9 cellular contexts compared by ENCODE assay signal in the genomic region with DNA sequence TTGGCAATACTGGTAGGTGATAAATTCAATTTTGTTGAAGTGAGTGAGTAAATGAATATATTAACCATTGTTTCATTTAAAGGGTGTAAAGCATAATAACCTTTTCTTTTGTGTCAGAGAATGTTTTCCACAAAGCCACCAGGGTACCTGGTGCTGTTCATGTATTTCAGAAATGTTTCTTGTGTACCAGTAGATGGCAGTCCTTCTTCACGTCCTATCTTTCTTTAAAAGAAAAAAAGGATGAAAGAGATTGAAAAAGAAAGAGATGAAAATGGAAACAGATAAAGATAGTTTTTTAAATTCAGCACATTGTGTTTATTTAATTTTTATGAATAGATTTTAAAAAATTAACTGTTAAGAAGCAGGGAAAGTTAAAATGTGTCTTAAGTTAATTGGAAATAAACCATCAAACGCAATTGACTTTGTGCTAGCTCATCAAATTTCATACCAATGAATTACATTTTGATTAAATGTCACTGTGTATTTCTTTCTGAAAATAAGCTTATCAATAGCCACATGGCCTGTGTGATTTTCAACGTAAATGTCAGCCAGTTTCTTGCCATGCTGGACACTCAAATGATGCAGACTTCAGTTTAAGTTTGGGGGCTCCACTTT.
A peak's percentile ranks its signal among the peaks of the same experiment; 100 is the strongest.
DNase-seq lines count a peak whose midpoint lies in the region; ATAC-seq and TF ChIP-seq lines count a peak whose summit lies in the region.
"Had no signal": no experiment of that assay in that cellular context is flagged by ENCODE, and none has a peak within 500 bp of the region (broad histone marks: within the 10 kb centered on the region; RNA-seq: fewer than 3 reads in every experiment).

No MANE protein-coding gene starts in this region.

- no peaks in the 10 kb centered on the region for H3K36me3 Mint-ChIP-seq in CD4-positive, alpha-beta T cell (ENCODE audit: low read depth)

- H3K4me3 Mint-ChIP-seq in CD4-positive, alpha-beta T cell: no peak overlapping the region
- H3K4me3 Mint-ChIP-seq: activated naive CD8-positive, alpha-beta T cell had no signal

- H3K27ac ChIP-seq in left ventricle myocardium inferior (replicated peaks) (no peak overlapping the region), right cardiac atrium (ENCODE audit: low read length) (no peak overlapping the region), liver (ENCODE audit: low read depth in 1 of 2, low read length in 2 of 2) (no peak overlapping the region)
- H3K27ac ChIP-seq in CD4-positive, alpha-beta T cell (ENCODE audit: low read depth, low read length): no peak overlapping the region

- ATAC-seq in right cardiac atrium: no peak
- no peak for ATAC-seq in CD4-positive, alpha-beta T cell (ENCODE audit: poor library complexity)
- ATAC-seq in GM21367 (IDR thresholded peaks at IDR 0.05; ENCODE audit: unreplicated experiment): no peak

- peaks cover 5% of the 10 kb centered on the region for H3K27me3 Mint-ChIP-seq in CD4-positive, alpha-beta T cell

- TF ChIP-seq CTCF in left ventricle myocardium inferior (IDR thresholded peaks at IDR 0.05; ENCODE audit: borderline replicate concordance) (peak; percentile 72), liver (IDR thresholded peaks at IDR 0.05; ENCODE audit: low read depth, low read length, missing input control) (peak; percentile 58)
- TF ChIP-seq CTCF in CD4-positive, alpha-beta T cell (IDR thresholded peaks at IDR 0.05): no peak

- POLR2A ChIA-PET in CD4-positive, alpha-beta T cell (lab: Charles Lee): no interaction called here

- WGBS in right cardiac atrium: 43% methylated on average over 3 of the region's 3 CpGs
- 21% methylated on average over 3 of the region's 3 CpGs for WGBS in liver

- H3K9me3 ChIP-seq in left ventricle myocardium inferior (replicated peaks): no peaks in the 10 kb centered on the region
- H3K9me3 ChIP-seq in right cardiac atrium (ENCODE audit: control insufficient read depth, low read length): no peaks in the 10 kb centered on the region
- no peaks in the 10 kb centered on the region for H3K9me3 ChIP-seq in adipocyte (ENCODE audit: control insufficient read depth, low read length)
- H3K9me3 ChIP-seq in liver (ENCODE audit: control insufficient read depth in 4 of 4, low read length in 3 of 4): no peaks in the 10 kb centered on the region
- H3K9me3 ChIP-seq in CD4-positive, alpha-beta T cell (ENCODE audit: control insufficient read depth, low read length): no peaks in the 10 kb centered on the region

- no peaks in the 10 kb centered on the region for H3K4me1 ChIP-seq in left ventricle myocardium inferior
- H3K4me1 ChIP-seq in right cardiac atrium (ENCODE audit: control insufficient read depth, insufficient read depth, low read length): no peaks in the 10 kb centered on the region
- H3K4me1 ChIP-seq in adipocyte (ENCODE audit: control insufficient read depth, insufficient read depth, low read length): no peaks in the 10 kb centered on the region
- peaks cover 0 to 31% (median 22%) of the 10 kb centered on the region in 4 donors for H3K4me1 ChIP-seq in liver (ENCODE audit: control insufficient read depth in 4 of 4, insufficient read depth in 4 of 4, low read length in 3 of 4)

- DNase-seq in left ventricle myocardium inferior (no peak), right cardiac atrium (no peak), NAMALWA (ENCODE audit: low spot score) (peak; percentile 54), adipocyte (ENCODE audit: low read depth) (peak; percentile 46)
- no peak for DNase-seq in stimulated activated naive CD4-positive, alpha-beta T cell (lab: John Stamatoyannopoulos, UW)
- no peak for DNase-seq in CD4-positive, alpha-beta T cell

- H3K4me3 ChIP-seq in left ventricle myocardium inferior (no peak overlapping the region), right cardiac atrium (ENCODE audit: low read length) (no peak overlapping the region), adipocyte (ENCODE audit: low read length) (no peak overlapping the region), liver (ENCODE audit: low read depth in 1 of 3, low read length in 3 of 3) (no peak overlapping the region)

- no peaks in the 10 kb centered on the region for H3K4me1 Mint-ChIP-seq in CD4-positive, alpha-beta T cell (ENCODE audit: low read depth)

- no peak overlapping the region for H3K27ac Mint-ChIP-seq in CD4-positive, alpha-beta T cell
- H3K27ac Mint-ChIP-seq: activated naive CD8-positive, alpha-beta T cell had no signal

- H3K36me3 ChIP-seq in left ventricle myocardium inferior (no peaks in the 10 kb centered on the region), adipocyte (ENCODE audit: control insufficient read depth, insufficient read depth, low read length, severe bottlenecking) (no peaks in the 10 kb centered on the region), liver (ENCODE audit: control insufficient read depth in 4 of 4, insufficient read depth in 3 of 4, low read depth in 1 of 4, low read length in 3 of 4) (no peaks in the 10 kb centered on the region)

- no peaks in the 10 kb centered on the region for H3K27me3 ChIP-seq in left ventricle myocardium inferior (ENCODE audit: low read depth)
- H3K27me3 ChIP-seq in right cardiac atrium (ENCODE audit: control insufficient read depth, insufficient read depth): no peaks in the 10 kb centered on the region
- peaks cover 4% of the 10 kb centered on the region for H3K27me3 ChIP-seq in adipocyte (replicated peaks; ENCODE audit: control insufficient read depth, insufficient read depth, low read length)
- H3K27me3 ChIP-seq in liver (ENCODE audit: control insufficient read depth in 4 of 4, insufficient read depth in 4 of 4, low read length in 3 of 4): no peaks in the 10 kb centered on the region
- no peaks in the 10 kb centered on the region for H3K27me3 ChIP-seq in CD4-positive, alpha-beta T cell (ENCODE audit: control insufficient read depth, insufficient read depth, low read length)

- H3K9ac ChIP-seq in adipocyte (ENCODE audit: low read length) (no peak overlapping the region), liver (ENCODE audit: low read depth in 1 of 2, low read length in 2 of 2) (peak overlapping the region in 1 of 2 donors; percentile 45)

- H3K9me3 Mint-ChIP-seq in CD4-positive, alpha-beta T cell: peaks cover 2% of the 10 kb centered on the region

- peak; percentile 89 to 94 for TF ChIP-seq RAD21 in liver (IDR thresholded peaks at IDR 0.05)

- CTCF ChIA-PET in CD4-positive, alpha-beta T cell (lab: Charles Lee): no interaction called here

- intact Hi-C loops in left ventricle myocardium inferior (cut with micrococcal nuclease): loop anchor here (10.0 kb wide), 1 partner anchor 146 kb away; no protein-coding TSS in a partner anchor
- intact Hi-C loops in right cardiac atrium (cut with DNase I): loop anchor here in 2 of 4 donors (10.0 kb wide), 2 partner anchors 146 to 176 kb away; no protein-coding TSS in a partner anchor
- intact Hi-C loops in CD4-positive, alpha-beta T cell (cut with DNase I, micrococcal nuclease): no loop called here

TF ChIP-seq in liver, 16 proteins besides CTCF, POLR2A, EP300 and RAD21 (continues in another document):
- TF ChIP-seq HNF4A (conservative IDR thresholded peaks at IDR 0.05) (no peak), FOXA2 (IDR thresholded peaks at IDR 0.05) (no peak), NR2F2 (IDR thresholded peaks at IDR 0.05) (no peak), GABPA (IDR thresholded peaks at IDR 0.05 in 1 of 2, conservative IDR thresholded peaks at IDR 0.05 in 1 of 2) (no peak), RXRA (IDR thresholded peaks at IDR 0.05) (no peak), YY1 (IDR thresholded peaks at IDR 0.05) (no peak), SP1 (IDR thresholded peaks at IDR 0.05) (no peak), HNF4G (IDR thresholded peaks at IDR 0.05) (no peak), EGR1 (IDR thresholded peaks at IDR 0.05; ENCODE audit: low read depth in 2 of 2) (no peak)
- TF ChIP-seq, protein P1, sequence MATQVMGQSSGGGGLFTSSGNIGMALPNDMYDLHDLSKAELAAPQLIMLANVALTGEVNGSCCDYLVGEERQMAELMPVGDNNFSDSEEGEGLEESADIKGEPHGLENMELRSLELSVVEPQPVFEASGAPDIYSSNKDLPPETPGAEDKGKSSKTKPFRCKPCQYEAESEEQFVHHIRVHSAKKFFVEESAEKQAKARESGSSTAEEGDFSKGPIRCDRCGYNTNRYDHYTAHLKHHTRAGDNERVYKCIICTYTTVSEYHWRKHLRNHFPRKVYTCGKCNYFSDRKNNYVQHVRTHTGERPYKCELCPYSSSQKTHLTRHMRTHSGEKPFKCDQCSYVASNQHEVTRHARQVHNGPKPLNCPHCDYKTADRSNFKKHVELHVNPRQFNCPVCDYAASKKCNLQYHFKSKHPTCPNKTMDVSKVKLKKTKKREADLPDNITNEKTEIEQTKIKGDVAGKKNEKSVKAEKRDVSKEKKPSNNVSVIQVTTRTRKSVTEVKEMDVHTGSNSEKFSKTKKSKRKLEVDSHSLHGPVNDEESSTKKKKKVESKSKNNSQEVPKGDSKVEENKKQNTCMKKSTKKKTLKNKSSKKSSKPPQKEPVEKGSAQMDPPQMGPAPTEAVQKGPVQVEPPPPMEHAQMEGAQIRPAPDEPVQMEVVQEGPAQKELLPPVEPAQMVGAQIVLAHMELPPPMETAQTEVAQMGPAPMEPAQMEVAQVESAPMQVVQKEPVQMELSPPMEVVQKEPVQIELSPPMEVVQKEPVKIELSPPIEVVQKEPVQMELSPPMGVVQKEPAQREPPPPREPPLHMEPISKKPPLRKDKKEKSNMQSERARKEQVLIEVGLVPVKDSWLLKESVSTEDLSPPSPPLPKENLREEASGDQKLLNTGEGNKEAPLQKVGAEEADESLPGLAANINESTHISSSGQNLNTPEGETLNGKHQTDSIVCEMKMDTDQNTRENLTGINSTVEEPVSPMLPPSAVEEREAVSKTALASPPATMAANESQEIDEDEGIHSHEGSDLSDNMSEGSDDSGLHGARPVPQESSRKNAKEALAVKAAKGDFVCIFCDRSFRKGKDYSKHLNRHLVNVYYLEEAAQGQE (IDR thresholded peaks at IDR 0.05): no peak
- TF ChIP-seq, protein P2, sequence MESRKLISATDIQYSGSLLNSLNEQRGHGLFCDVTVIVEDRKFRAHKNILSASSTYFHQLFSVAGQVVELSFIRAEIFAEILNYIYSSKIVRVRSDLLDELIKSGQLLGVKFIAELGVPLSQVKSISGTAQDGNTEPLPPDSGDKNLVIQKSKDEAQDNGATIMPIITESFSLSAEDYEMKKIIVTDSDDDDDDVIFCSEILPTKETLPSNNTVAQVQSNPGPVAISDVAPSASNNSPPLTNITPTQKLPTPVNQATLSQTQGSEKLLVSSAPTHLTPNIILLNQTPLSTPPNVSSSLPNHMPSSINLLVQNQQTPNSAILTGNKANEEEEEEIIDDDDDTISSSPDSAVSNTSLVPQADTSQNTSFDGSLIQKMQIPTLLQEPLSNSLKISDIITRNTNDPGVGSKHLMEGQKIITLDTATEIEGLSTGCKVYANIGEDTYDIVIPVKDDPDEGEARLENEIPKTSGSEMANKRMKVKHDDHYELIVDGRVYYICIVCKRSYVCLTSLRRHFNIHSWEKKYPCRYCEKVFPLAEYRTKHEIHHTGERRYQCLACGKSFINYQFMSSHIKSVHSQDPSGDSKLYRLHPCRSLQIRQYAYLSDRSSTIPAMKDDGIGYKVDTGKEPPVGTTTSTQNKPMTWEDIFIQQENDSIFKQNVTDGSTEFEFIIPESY (IDR thresholded peaks at IDR 0.05): no peak

Comparison
In these comparisons a context has a peak if more than half of its experiments do, and no peak if none do; other contexts are left out.
1. DNase-seq: peak in NAMALWA (single experiment) and adipocyte (single experiment); none in left ventricle myocardium inferior (single experiment), right cardiac atrium (0 of 3), stimulated activated naive CD4-positive, alpha-beta T cell (0 of 6) and CD4-positive, alpha-beta T cell (0 of 10).